20 cellular contexts compared by ENCODE assay signal in genomic region chr20:23508449-23508848, GRCh38. TPM values are rescaled to one million over a fixed set of nuclear protein-coding genes. Genes with fewer than 3 reads are reported as not detected.
DNase-seq lines count a peak whose midpoint lies in the region; ATAC-seq, FAIRE-seq and TF ChIP-seq lines count a peak whose summit lies in the region.
"Had no signal": no experiment of that assay in that cellular context is flagged by ENCODE, and none has a peak within 500 bp of the region (broad histone marks: within the 10 kb centered on the region; RNA-seq: fewer than 3 reads in every experiment).

No MANE protein-coding gene starts in this region.

- peak overlapping the region; percentile 99 for H3K27ac Mint-ChIP-seq in nephron progenitor cell
- H3K27ac Mint-ChIP-seq in activated CD4-positive, alpha-beta memory T cell treated with anti-CD3 and anti-CD28 coated beads, Interleukin-2, amount 10 ng/mL, durations not matched to agents 7 days and 5 days = no peak overlapping the region

- H3K36me3 ChIP-seq in H1 (ENCODE audit: control insufficient read depth in 2 of 4, insufficient read depth in 4 of 4, low read length in 3 of 4) = no peaks in the 10 kb centered on the region
- no peaks in the 10 kb centered on the region for H3K36me3 ChIP-seq in osteoblast (ENCODE audit: insufficient read depth, low read length)
- H3K36me3 ChIP-seq in effector memory CD4-positive, alpha-beta T cell (ENCODE audit: control insufficient read depth, insufficient read depth, low read length) = no peaks in the 10 kb centered on the region
- H3K36me3 ChIP-seq in ascending aorta = no peaks in the 10 kb centered on the region
- H3K36me3 ChIP-seq: BLaER1 had no signal

- H3K27me3 ChIP-seq in H1 (replicated peaks in 1 of 4; ENCODE audit: control insufficient read depth in 3 of 4, extremely low read depth in 1 of 4, insufficient read depth in 3 of 4, low read length in 3 of 4) (peaks cover 0 to 3% (median 1%) of the 10 kb centered on the region in 4 experiments; a peak in 1 of 7 replicates), osteoblast (ENCODE audit: insufficient read depth, low read length) (no peaks in the 10 kb centered on the region), ascending aorta (no peaks in the 10 kb centered on the region)
- H3K27me3 ChIP-seq in effector memory CD4-positive, alpha-beta T cell (replicated peaks; ENCODE audit: control insufficient read depth, insufficient read depth, low read length, poor library complexity, severe bottlenecking) = no peaks in the 10 kb centered on the region
- H3K27me3 ChIP-seq: BLaER1 had no signal

- peak overlapping the region; percentile 53 for H3K4me3 Mint-ChIP-seq in nephron progenitor cell
- H3K4me3 Mint-ChIP-seq in activated CD4-positive, alpha-beta memory T cell treated with anti-CD3 and anti-CD28 coated beads, Interleukin-2, amount 10 ng/mL, durations not matched to agents 7 days and 5 days = no peak overlapping the region

- H2AK5ac ChIP-seq in H1 (ENCODE audit: low read depth, low read length) = 0 out of 2 replicates have a peak overlapping the region, but pooled peaks have one; percentile 75

- H3K9me3 ChIP-seq in H1 (ENCODE audit: insufficient read depth in 2 of 2, low read depth in 1 of 2, low read length in 1 of 2) (0 out of 4 replicates have a peak, but pooled peaks cover 0 to 2% of the 10 kb centered on the region in 2 experiments), osteoblast (ENCODE audit: low read depth, low read length) (no peaks in the 10 kb centered on the region), ascending aorta (no peaks in the 10 kb centered on the region)
- H3K9me3 ChIP-seq in effector memory CD4-positive, alpha-beta T cell (ENCODE audit: control insufficient read depth, low read length) = no peaks in the 10 kb centered on the region
- H3K9me3 ChIP-seq: BLaER1 had no signal

- H3K4me2 ChIP-seq in H1 (ENCODE audit: insufficient read depth in 1 of 2, low read depth in 2 of 2, low read length in 2 of 2) = no peak overlapping the region
- H3K4me2 ChIP-seq in osteoblast (ENCODE audit: insufficient read depth, low read length) = no peak overlapping the region
- H3K4me2 ChIP-seq: BLaER1 had no signal

- WGBS in H1 (ENCODE audit: extremely low coverage in 1 of 2, insufficient coverage in 1 of 2, insufficient read length in 1 of 2, insufficient replicate concordance in 2 of 2, low coverage in 1 of 2, low lambda C conversion rate in 2 of 2, missing lambda C conversion rate in 1 of 2), 2 experiments = 83% methylated on average over 5 of the region's 5 CpGs; no CpG with 5 or more reads in 1 of the 2 experiments

- no peak overlapping the region for H4K8ac ChIP-seq in H1 (ENCODE audit: extremely low read depth, insufficient read depth, low read length)

- FAIRE-seq in H1 (lab: Jason Lieb, UNC) = no peak
- FAIRE-seq: GM12892, GM19239, H54 had no signal

- no peak overlapping the region for H3K14ac ChIP-seq in H1 (ENCODE audit: insufficient read length)

- TF ChIP-seq RAD21 in H1 (IDR thresholded peaks at IDR 0.05 in 1 of 2, conservative IDR thresholded peaks at IDR 0.05 in 1 of 2; ENCODE audit: low read depth in 2 of 2, low read length in 2 of 2) = no peak

- H3K4me3 ChIP-seq in H1 (ENCODE audit: extremely low read depth in 1 of 4, insufficient read depth in 2 of 4, low read depth in 3 of 4, low read length in 4 of 4) (no peak overlapping the region), osteoblast (ENCODE audit: insufficient read depth, low read length) (no peak overlapping the region), ascending aorta (no peak overlapping the region)
- H3K4me3 ChIP-seq in effector memory CD4-positive, alpha-beta T cell (ENCODE audit: insufficient read depth, low read depth, low read length, poor library complexity, severe bottlenecking) = no peak overlapping the region
- H3K4me3 ChIP-seq: BLaER1 had no signal

- H3K4me1 ChIP-seq in H1 (replicated peaks in 1 of 4; ENCODE audit: control insufficient read depth in 3 of 4, insufficient read depth in 4 of 4, low read length in 3 of 4) (peaks cover 0 to 15% (median 5%) of the 10 kb centered on the region in 4 experiments; a peak in 5 of 7 replicates), osteoblast (ENCODE audit: insufficient read depth, low read length) (no peaks in the 10 kb centered on the region), ascending aorta (no peaks in the 10 kb centered on the region)
- H3K4me1 ChIP-seq in effector memory CD4-positive, alpha-beta T cell (ENCODE audit: control insufficient read depth, insufficient read depth, low read length, poor library complexity, severe bottlenecking) = no peaks in the 10 kb centered on the region

- H3K9ac ChIP-seq in H1 (replicated peaks in 1 of 4; ENCODE audit: extremely low read depth in 1 of 4, low read depth in 3 of 4, low read length in 3 of 4) = no peak overlapping the region
- H3K9ac ChIP-seq: BLaER1 had no signal

- no peak overlapping the region for H3K56ac ChIP-seq in H1 (replicated peaks; ENCODE audit: insufficient read length, low read depth, low read length)

- no peaks in the 10 kb centered on the region for H3K79me2 ChIP-seq in H1 (ENCODE audit: control insufficient read depth in 1 of 2, insufficient read depth in 2 of 2, low read length in 2 of 2)
- no peaks in the 10 kb centered on the region for H3K79me2 ChIP-seq in osteoblast (ENCODE audit: insufficient read depth, low read length)

- peak overlapping the region; percentile 98; the same call in 1 of the 2 replicates for H2BK12ac ChIP-seq in H1 (ENCODE audit: low read depth, low read length)

- peak overlapping the region; percentile 91; the same call in 1 of the 2 replicates for H2BK20ac ChIP-seq in H1 (ENCODE audit: low read length)

- in situ Hi-C loops in G401 (cut with HindIII; ENCODE audit: low sequenced_read_pairs) = no loop called here

- no peaks in the 10 kb centered on the region for H3K27me3 Mint-ChIP-seq in nephron progenitor cell (ENCODE audit: low read depth, poor library complexity)
- H3K27me3 Mint-ChIP-seq in activated CD4-positive, alpha-beta memory T cell treated with anti-CD3 and anti-CD28 coated beads, Interleukin-2, amount 10 ng/mL, durations not matched to agents 7 days and 5 days = no peaks in the 10 kb centered on the region

- H3K79me1 ChIP-seq in H1 (ENCODE audit: low read depth, low read length) = no peaks in the 10 kb centered on the region

- H3K9me3 Mint-ChIP-seq in nephron progenitor cell = no peaks in the 10 kb centered on the region
- H3K9me3 Mint-ChIP-seq in activated CD4-positive, alpha-beta memory T cell treated with anti-CD3 and anti-CD28 coated beads, Interleukin-2, amount 10 ng/mL, durations not matched to agents 7 days and 5 days = no peaks in the 10 kb centered on the region

- intact Hi-C loops in ascending aorta (cut with DNase I) = no loop called here

- no peak for ATAC-seq in HG02571 (IDR thresholded peaks at IDR 0.05; ENCODE audit: unreplicated experiment)
- ATAC-seq: HCT116 had no signal

- CTCF ChIA-PET in H1 (lab: Charles Lee; ENCODE audit: partially characterized antibody) = interaction anchor here (1.0 to 3.0 kb wide), 8 partner anchors 9 to 101 kb away, joined by 3 to 12 read pairs (median 4); no protein-coding TSS in a partner anchor
- CTCF ChIA-PET in activated CD4-positive, alpha-beta memory T cell treated with anti-CD3 and anti-CD28 coated beads, Interleukin-2, amount 10 ng/mL, durations not matched to agents 7 days and 5 days (lab: Charles Lee) = no interaction called here

- 0 out of 2 replicates have a peak overlapping the region, but pooled peaks have one; percentile 15 for H3K18ac ChIP-seq in H1 (ENCODE audit: extremely low read depth, low read length)

- peak overlapping the region; percentile 91 for H4K91ac ChIP-seq in H1 (replicated peaks; ENCODE audit: insufficient read length, low read length)

- H4K20me1 ChIP-seq in H1 (replicated peaks in 1 of 2; ENCODE audit: control insufficient read depth in 1 of 2, insufficient read depth in 2 of 2, low read length in 2 of 2) = no peaks in the 10 kb centered on the region
- H4K20me1 ChIP-seq in osteoblast (ENCODE audit: insufficient read depth, low read length) = no peaks in the 10 kb centered on the region
- H4K20me1 ChIP-seq: BLaER1 had no signal

- H2AFZ ChIP-seq in H1 (ENCODE audit: low read length) (0 out of 2 replicates have a peak overlapping the region, but pooled peaks have one; percentile 14), osteoblast (ENCODE audit: low read length) (no peak overlapping the region)

- POLR2A ChIA-PET in H1 (lab: Charles Lee; ENCODE audit: partially characterized antibody) = interaction anchor here (0.7 kb wide), 1 partner anchor 138 kb away, joined by 4 read pairs; no protein-coding TSS in a partner anchor
- POLR2A ChIA-PET in activated CD4-positive, alpha-beta memory T cell treated with anti-CD3 and anti-CD28 coated beads, Interleukin-2, amount 10 ng/mL, durations not matched to agents 7 days and 5 days (lab: Charles Lee) = no interaction called here

- TF ChIP-seq POLR2A in H1 (IDR thresholded peaks at IDR 0.05; ENCODE audit: control extremely low read depth in 1 of 2, low read depth in 2 of 2, low read length in 2 of 2) = no peak

- H3K4ac ChIP-seq in H1 (replicated peaks; ENCODE audit: insufficient read length, low read depth, low read length) = no peak overlapping the region

- no peak overlapping the region for H4K5ac ChIP-seq in H1 (ENCODE audit: insufficient read length, low read depth, low read length)

- H2BK120ac ChIP-seq in H1 (replicated peaks; ENCODE audit: low read depth, low read length) = peak overlapping the region; percentile 14

- no peaks in the 10 kb centered on the region for H3K23me2 ChIP-seq in H1 (ENCODE audit: low read depth, low read length)

- H3K4me1 Mint-ChIP-seq in nephron progenitor cell = peaks cover 64% of the 10 kb centered on the region
- H3K4me1 Mint-ChIP-seq in activated CD4-positive, alpha-beta memory T cell treated with anti-CD3 and anti-CD28 coated beads, Interleukin-2, amount 10 ng/mL, durations not matched to agents 7 days and 5 days = no peaks in the 10 kb centered on the region

- H3K36me3 Mint-ChIP-seq in nephron progenitor cell (ENCODE audit: low read depth) = no peaks in the 10 kb centered on the region
- H3K36me3 Mint-ChIP-seq in activated CD4-positive, alpha-beta memory T cell treated with anti-CD3 and anti-CD28 coated beads, Interleukin-2, amount 10 ng/mL, durations not matched to agents 7 days and 5 days (ENCODE audit: low read depth) = no peaks in the 10 kb centered on the region

- DNase-seq in G401 (ENCODE audit: low spot score) (peak; percentile 22), H1 (ENCODE audit: low read depth in 1 of 2, low spot score in 2 of 2) (no peak), nephron progenitor cell (peak; percentile 15), osteoblast (ENCODE audit: insufficient read length, low spot score, missing footprints) (peak; percentile 22), ascending aorta (ENCODE audit: low spot score in 2 of 2) (no peak)
- DNase-seq in effector memory CD4-positive, alpha-beta T cell = no peak
- no peak for DNase-seq in activated CD4-positive, alpha-beta memory T cell treated with anti-CD3 and anti-CD28 coated beads, Interleukin-2, amount 10 ng/mL, durations not matched to agents 7 days and 5 days
- DNase-seq: 8988T, AML-193, Calu3, DMS 273 treated with DMSO at 0.1 percent for 48 hours, DMS79, GDM1, IMR-90 had no signal

- H2BK15ac ChIP-seq in H1 (ENCODE audit: low read length) = peak overlapping the region; percentile 93; the same call in 1 of the 2 replicates

- TF ChIP-seq CTCF in H1 (IDR thresholded peaks at IDR 0.05; ENCODE audit: control extremely low read depth in 1 of 3, insufficient read depth in 1 of 3, low read depth in 1 of 3, low read length in 3 of 3) (no peak), nephron progenitor cell (IDR thresholded peaks at IDR 0.05) (no peak), osteoblast (IDR thresholded peaks at IDR 0.05; ENCODE audit: extremely low read depth, low read depth, low read length) (no peak), ascending aorta (IDR thresholded peaks at IDR 0.05) (no peak)

- no peak overlapping the region for H3K23ac ChIP-seq in H1 (ENCODE audit: insufficient read length)

- TF ChIP-seq EP300 in H1 (IDR thresholded peaks at IDR 0.05; ENCODE audit: borderline replicate concordance in 1 of 2, low read depth in 2 of 2, low read length in 2 of 2) = no peak

- H2BK5ac ChIP-seq in H1 (ENCODE audit: low read depth, low read length) = peak overlapping the region; percentile 67; the same call in 1 of the 2 replicates

- H3K27ac ChIP-seq in H1 (ENCODE audit: low read depth, low read length) (no peak overlapping the region), osteoblast (ENCODE audit: low read depth, low read length) (no peak overlapping the region), ascending aorta (no peak overlapping the region)
- no peak overlapping the region for H3K27ac ChIP-seq in effector memory CD4-positive, alpha-beta T cell (ENCODE audit: insufficient read depth, low read length, poor library complexity, severe bottlenecking)
- H3K27ac ChIP-seq: BLaER1 had no signal

RNA-seq across cellular contexts. Expression of gene CST8, which starts 17.5 kb away (rescaled TPM):
- not detected in 2 replicates for total RNA-seq in G401 (2014; rRNA removed; shearing (Covaris generic))
- not detected in 2 replicates for total RNA-seq in H1 (2021; fragmentation: NEBNext Ultra II Directional; extraction: Animal tissue kit (Norgen Biotek cat#: 25700))
- not detected in 2 replicates for polyA plus RNA-seq in H1 (2011; rRNA removed)
- polyA plus RNA-seq in H1 (2011; cell fraction: cytosol; rRNA removed) = not detected
- not detected for polyA plus RNA-seq in H1 (2011; cell fraction: nucleus; rRNA removed)
- not detected in 4 replicates for polyA plus RNA-seq in H1 (2012, experiment 1 of 2)
- not detected for polyA plus RNA-seq in H1 (2012, experiment 2 of 2)
- not detected for polyA plus RNA-seq in H1 (2013, experiment 1 of 2)
- polyA plus RNA-seq in H1 (2013, experiment 2 of 2) = not detected
- polyA minus RNA-seq in H1 (2011; rRNA and poly(A)+ RNA removed) = not detected in 2 replicates
- polyA minus RNA-seq in H1 (2011; cell fraction: cytosol; rRNA and poly(A)+ RNA removed) = not detected
- polyA minus RNA-seq in H1 (2011; cell fraction: nucleus; rRNA and poly(A)+ RNA removed) = not detected
- total RNA-seq in osteoblast = not detected in 2 replicates
- not detected for total RNA-seq in ascending aorta
- total RNA-seq in activated CD4-positive, alpha-beta memory T cell treated with anti-CD3 and anti-CD28 coated beads, Interleukin-2, amount 10 ng/mL, durations not matched to agents 7 days and 5 days = not detected
- total RNA-seq: Calu3, IMR-90 had no signal
- polyA plus RNA-seq: IMR-90 had no signal

RNA-seq across cellular contexts. Expression of gene CST11, which starts 55.8 kb away (rescaled TPM):
- total RNA-seq in G401 (2014; rRNA removed; shearing (Covaris generic)) = not detected in 2 replicates
- not detected in 2 replicates for total RNA-seq in H1 (2021; fragmentation: NEBNext Ultra II Directional; extraction: Animal tissue kit (Norgen Biotek cat#: 25700))
- polyA plus RNA-seq in H1 (2011; rRNA removed) = 0.72 and 2.0 TPM in 2 replicates
- polyA plus RNA-seq in H1 (2011; cell fraction: cytosol; rRNA removed) = 1.2 TPM
- polyA plus RNA-seq in H1 (2011; cell fraction: nucleus; rRNA removed) = 0.81 TPM
- 0.79 to 2.8 TPM (median 2.4 TPM) in 4 replicates for polyA plus RNA-seq in H1 (2012, experiment 1 of 2)
- not detected for polyA plus RNA-seq in H1 (2012, experiment 2 of 2)
- not detected for polyA plus RNA-seq in H1 (2013, experiment 1 of 2)
- polyA plus RNA-seq in H1 (2013, experiment 2 of 2) = 0.22 TPM
- polyA minus RNA-seq in H1 (2011; rRNA and poly(A)+ RNA removed) = not detected in 2 replicates
- not detected for polyA minus RNA-seq in H1 (2011; cell fraction: cytosol; rRNA and poly(A)+ RNA removed)
- not detected for polyA minus RNA-seq in H1 (2011; cell fraction: nucleus; rRNA and poly(A)+ RNA removed)
- total RNA-seq in osteoblast (not detected in 2 replicates), ascending aorta (not detected)
- total RNA-seq in activated CD4-positive, alpha-beta memory T cell treated with anti-CD3 and anti-CD28 coated beads, Interleukin-2, amount 10 ng/mL, durations not matched to agents 7 days and 5 days = not detected
- total RNA-seq: Calu3, IMR-90 had no signal
- polyA plus RNA-seq: IMR-90 had no signal

RNA-seq across cellular contexts. Expression of gene CST9L, which starts 59.8 kb away (rescaled TPM):
- total RNA-seq in G401 (2014; rRNA removed; shearing (Covaris generic)) = not detected in 2 replicates
- not detected in 2 replicates for total RNA-seq in H1 (2021; fragmentation: NEBNext Ultra II Directional; extraction: Animal tissue kit (Norgen Biotek cat#: 25700))
- polyA plus RNA-seq in H1 (2011; rRNA removed) = not detected in 2 replicates
- not detected for polyA plus RNA-seq in H1 (2011; cell fraction: cytosol; rRNA removed)
- not detected for polyA plus RNA-seq in H1 (2011; cell fraction: nucleus; rRNA removed)
- polyA plus RNA-seq in H1 (2012, experiment 1 of 2) = not detected in 4 replicates
- not detected for polyA plus RNA-seq in H1 (2012, experiment 2 of 2)
- not detected for polyA plus RNA-seq in H1 (2013, experiment 1 of 2)
- not detected for polyA plus RNA-seq in H1 (2013, experiment 2 of 2)
- polyA minus RNA-seq in H1 (2011; rRNA and poly(A)+ RNA removed) = not detected in 2 replicates
- polyA minus RNA-seq in H1 (2011; cell fraction: cytosol; rRNA and poly(A)+ RNA removed) = not detected
- polyA minus RNA-seq in H1 (2011; cell fraction: nucleus; rRNA and poly(A)+ RNA removed) = not detected
- total RNA-seq in osteoblast = not detected in 2 replicates
- total RNA-seq in ascending aorta = not detected
- not detected for total RNA-seq in activated CD4-positive, alpha-beta memory T cell treated with anti-CD3 and anti-CD28 coated beads, Interleukin-2, amount 10 ng/mL, durations not matched to agents 7 days and 5 days
- total RNA-seq: Calu3, IMR-90 had no signal
- polyA plus RNA-seq: IMR-90 had no signal

Comparison
In these comparisons a context has a peak if more than half of its experiments do, and no peak if none do; other contexts are left out.
1. DNase-seq: peak in G401 (single experiment), nephron progenitor cell (single experiment) and osteoblast (single experiment); none in H1 (0 of 2), effector memory CD4-positive, alpha-beta T cell (0 of 3), ascending aorta (0 of 2) and activated CD4-positive, alpha-beta memory T cell treated with anti-CD3 and anti-CD28 coated beads, Interleukin-2, amount 10 ng/mL, durations not matched to agents 7 days and 5 days (single experiment).